18 cellular contexts compared by ENCODE assay signal in genomic region chr11:60922906-60923305, GRCh38. TPM values are rescaled to one million over a fixed set of nuclear protein-coding genes. Genes with fewer than 3 reads are reported as not detected.
"Had no signal": no experiment of that assay in that cellular context is flagged by ENCODE, and none has a peak within 500 bp of the region (broad histone marks: within the 10 kb centered on the region; RNA-seq: fewer than 3 reads in every experiment).

No MANE protein-coding gene starts in this region.

- FAIRE-seq: urothelium cell line had no signal

- H3K9me3 Mint-ChIP-seq: activated naive CD8-positive, alpha-beta T cell treated with anti-CD3 and anti-CD28 coated beads for 36 hours; memory B cell; naive thymus-derived CD4-positive, alpha-beta T cell had no signal

- H3K27me3 Mint-ChIP-seq: memory B cell had no signal

- H3K4me3 ChIP-seq: coronary artery, esophagus muscularis mucosa, mucosa of descending colon, tibial nerve had no signal

- H3K27ac Mint-ChIP-seq: activated naive CD8-positive, alpha-beta T cell treated with anti-CD3 and anti-CD28 coated beads for 36 hours; memory B cell; naive thymus-derived CD4-positive, alpha-beta T cell had no signal

- H3K27ac ChIP-seq: coronary artery, esophagus muscularis mucosa, tibial nerve had no signal

- ATAC-seq: left ventricle myocardium superior; mucosa of descending colon; naive thymus-derived CD4-positive, alpha-beta T cell; stimulated activated naive CD8-positive, alpha-beta T cell treated with anti-CD3 and anti-CD28 coated beads, Interleukin-15, Interleukin-2, amounts not matched to agents 100 U/mL and 50 U/mL, for 24 hours had no signal

- H3K4me3 Mint-ChIP-seq: activated naive CD8-positive, alpha-beta T cell treated with anti-CD3 and anti-CD28 coated beads for 36 hours had no signal

- H3K9me3 ChIP-seq: esophagus muscularis mucosa, mucosa of descending colon, tibial nerve had no signal

- DNase-seq: activated CD4-positive, alpha-beta T cell treated with anti-CD3 and anti-CD28 coated beads, Interleukin-2, amount 50 U/mL, for 4 hours; activated naive CD4-positive, alpha-beta T cell; activated naive CD8-positive, alpha-beta T cell treated with anti-CD3 and anti-CD28 coated beads for 36 hours; activated T-cell treated with anti-CD3 and anti-CD28 coated beads for 4 hours; amniotic stem cell; central memory CD4-positive, alpha-beta T cell; left ventricle myocardium superior; mucosa of descending colon; naive thymus-derived CD4-positive, alpha-beta T cell; stimulated activated CD4-positive, alpha-beta T cell treated with anti-CD3 and anti-CD28 coated beads, Interleukin-1b, Interleukin-23, amount 100 ng/mL, for 48 hours; stimulated activated CD8-positive, alpha-beta memory T cell treated with anti-CD3 and anti-CD28 coated beads, Interleukin-4, amount 100 ng/mL, for 48 hours; stimulated activated naive CD8-positive, alpha-beta T cell treated with anti-CD3 and anti-CD28 coated beads, Interleukin-15, Interleukin-2, amounts not matched to agents 100 U/mL and 50 U/mL, for 24 hours; substantia nigra had no signal

RNA-seq across cellular contexts. Expression of gene TMEM132A, which starts 1.4 kb away (rescaled TPM):
- polyA plus RNA-seq: naive thymus-derived CD4-positive, alpha-beta T cell had no signal
